19 cellular contexts compared by ENCODE assay signal in the genomic region with DNA sequence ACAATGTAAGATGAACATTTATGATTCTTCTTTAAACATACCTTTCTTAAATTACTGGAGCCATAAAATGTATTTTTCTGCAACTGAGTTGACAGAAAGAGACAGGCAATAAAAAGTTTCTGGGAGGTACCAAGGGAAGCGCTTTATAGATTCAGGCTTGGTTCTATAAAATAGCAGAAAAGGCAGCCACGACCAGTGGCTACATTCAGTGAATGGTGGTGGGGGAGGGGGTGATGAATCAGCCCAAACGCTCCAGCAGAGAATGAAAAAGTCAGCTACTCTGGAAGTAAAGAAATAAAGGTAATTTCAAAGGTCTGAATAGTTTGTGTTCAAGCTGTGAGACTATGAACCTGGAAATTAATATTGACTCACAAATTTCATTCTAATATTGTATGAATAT.
DNase-seq lines count a peak whose midpoint lies in the region; ATAC-seq and TF ChIP-seq lines count a peak whose summit lies in the region.
"Had no signal": no experiment of that assay in that cellular context is flagged by ENCODE, and none has a peak within 500 bp of the region (broad histone marks: within the 10 kb centered on the region; RNA-seq: fewer than 3 reads in every experiment).

No MANE protein-coding gene starts in this region.

- peak overlapping the region; percentile 74 for H3K27ac Mint-ChIP-seq in GM23338
- H3K27ac Mint-ChIP-seq in neural progenitor cell, result no peak overlapping the region
- H3K27ac Mint-ChIP-seq: CD8-positive, alpha-beta T cell; HFFc6 had no signal

- H3K4me3 ChIP-seq in GM23338 (no peak overlapping the region), hepatocyte (no peak overlapping the region), neural progenitor cell (no peak overlapping the region)
- H3K4me3 ChIP-seq: GM23248 had no signal

- no peaks in the 10 kb centered on the region for H3F3A ChIP-seq in GM23338 (replicated peaks; ENCODE audit: low read depth)
- no peaks in the 10 kb centered on the region for H3F3A ChIP-seq in neural progenitor cell (ENCODE audit: low read depth)

- H3K27ac ChIP-seq in GM23338 (ENCODE audit: low read depth) (no peak overlapping the region), hepatocyte (no peak overlapping the region), neural progenitor cell (no peak overlapping the region)
- H3K27ac ChIP-seq: C4-2B, GM23248 had no signal

- H2AFZ ChIP-seq in GM23338 (no peak overlapping the region), hepatocyte (no peak overlapping the region), neural progenitor cell (replicated peaks) (peak overlapping the region; percentile 36)
- H2AFZ ChIP-seq: GM23248 had no signal

- TF ChIP-seq CTCF in GM23338 (conservative IDR thresholded peaks at IDR 0.05; ENCODE audit: low read depth in 2 of 2), result no peak
- TF ChIP-seq CTCF in hepatocyte (IDR thresholded peaks at IDR 0.05; ENCODE audit: poor library complexity), result no peak
- TF ChIP-seq CTCF in neural progenitor cell (IDR thresholded peaks at IDR 0.05), result no peak

- no peak overlapping the region for H3K4me3 Mint-ChIP-seq in GM23338
- H3K4me3 Mint-ChIP-seq in neural progenitor cell, result no peak overlapping the region
- H3K4me3 Mint-ChIP-seq: CD8-positive, alpha-beta T cell; HFFc6 had no signal

- H3K27me3 ChIP-seq in GM23338 (ENCODE audit: insufficient read depth), result no peaks in the 10 kb centered on the region
- H3K27me3 ChIP-seq in hepatocyte, result no peaks in the 10 kb centered on the region
- H3K27me3 ChIP-seq in neural progenitor cell, result no peaks in the 10 kb centered on the region
- H3K27me3 ChIP-seq: BE2C had no signal

- DNase-seq in GM23338 (ENCODE audit: low spot score) (peak; percentile 50), NCI-H146 treated with DMSO at 0.1 percent for 48 hours (lab: John Stamatoyannopoulos, UW; ENCODE audit: unreplicated experiment) (peak; percentile 4), hepatocyte (ENCODE audit: low spot score) (peak; percentile 22), neural progenitor cell (ENCODE audit: low spot score) (peak; percentile 24), CD1c-positive myeloid dendritic cell (ENCODE audit: extremely low spot score) (no peak), DMS79 (lab: John Stamatoyannopoulos, UW) (no peak), posterior cingulate gyrus (no peak)
- DNase-seq: 8988T; ACHN; BE2C; CD8-positive, alpha-beta T cell; COR-L47; DMS153; DND-41; GDM1; GM23248; HCEC 1CT; HFFc6 had no signal

- H3K9me2 ChIP-seq in GM23338 (ENCODE audit: insufficient read depth) (no peaks in the 10 kb centered on the region), hepatocyte (replicated peaks; ENCODE audit: insufficient read depth) (no peaks in the 10 kb centered on the region)

- 25% methylated on average over 3 of the region's 3 CpGs for WGBS in hepatocyte (ENCODE audit: low lambda C conversion rate, missing lambda C conversion rate)

- H3K9me3 ChIP-seq in hepatocyte (ENCODE audit: low read depth) (no peaks in the 10 kb centered on the region), neural progenitor cell (ENCODE audit: low read depth) (no peaks in the 10 kb centered on the region)
- H3K9me3 ChIP-seq: BE2C had no signal

- H3K79me2 ChIP-seq in GM23338 (replicated peaks; ENCODE audit: insufficient read depth) (no peaks in the 10 kb centered on the region), hepatocyte (no peaks in the 10 kb centered on the region), neural progenitor cell (ENCODE audit: low read depth) (no peaks in the 10 kb centered on the region)

- peak overlapping the region; percentile 25 for H3K4me2 ChIP-seq in GM23338
- H3K4me2 ChIP-seq in hepatocyte, result no peak overlapping the region
- H3K4me2 ChIP-seq in neural progenitor cell, result no peak overlapping the region

- H3K27me3 Mint-ChIP-seq in GM23338 (ENCODE audit: insufficient read depth, low read depth, poor library complexity) (peaks cover 2% of the 10 kb centered on the region), neural progenitor cell (ENCODE audit: insufficient read depth, low read depth) (no peaks in the 10 kb centered on the region)

- H4K20me1 ChIP-seq in GM23338 (replicated peaks; ENCODE audit: insufficient read depth) (no peaks in the 10 kb centered on the region), hepatocyte (ENCODE audit: insufficient read depth, poor library complexity, severe bottlenecking) (no peaks in the 10 kb centered on the region), neural progenitor cell (ENCODE audit: low read depth) (no peaks in the 10 kb centered on the region)

- H3K9ac ChIP-seq in neural progenitor cell, result no peak overlapping the region
- H3K9ac ChIP-seq: GM23248 had no signal

- H3K9me3 Mint-ChIP-seq in GM23338, result no peaks in the 10 kb centered on the region; the same call in 2 of the 3 replicates
- H3K9me3 Mint-ChIP-seq in neural progenitor cell, result no peaks in the 10 kb centered on the region
- H3K9me3 Mint-ChIP-seq: HFFc6 had no signal

- 0 out of 3 replicates have a peak, but pooled peaks cover 4% of the 10 kb centered on the region for H3K36me3 Mint-ChIP-seq in GM23338 (ENCODE audit: low read depth)
- no peaks in the 10 kb centered on the region for H3K36me3 Mint-ChIP-seq in neural progenitor cell
- H3K36me3 Mint-ChIP-seq: CD8-positive, alpha-beta T cell had no signal

- peaks cover 29% of the 10 kb centered on the region for H3K4me1 ChIP-seq in GM23338 (ENCODE audit: insufficient read depth)
- no peaks in the 10 kb centered on the region for H3K4me1 ChIP-seq in hepatocyte (ENCODE audit: insufficient read depth)
- H3K4me1 ChIP-seq in neural progenitor cell, result no peaks in the 10 kb centered on the region
- H3K4me1 ChIP-seq: BE2C had no signal

- H3K36me3 ChIP-seq in GM23338 (ENCODE audit: insufficient read depth) (no peaks in the 10 kb centered on the region), hepatocyte (replicated peaks; ENCODE audit: insufficient read depth, low read depth) (no peaks in the 10 kb centered on the region), neural progenitor cell (no peaks in the 10 kb centered on the region)
- H3K36me3 ChIP-seq: BE2C had no signal

- H3K4me1 Mint-ChIP-seq in GM23338 (peaks cover 30% of the 10 kb centered on the region), neural progenitor cell (peaks cover 17% of the 10 kb centered on the region)

- ATAC-seq in GM23338, result peak; percentile 67
- ATAC-seq: CD8-positive, alpha-beta T cell had no signal

- intact Hi-C loops in posterior cingulate gyrus (cut with DNase I), result no loop called here

TF ChIP-seq in GM23338, 12 proteins besides CTCF, POLR2A, EP300 and RAD21:
- TF ChIP-seq CREB1 (CRISPR knock-in tag; IDR thresholded peaks at IDR 0.05; ENCODE audit: low read depth) (no peak), POLR2AphosphoS5 (IDR thresholded peaks at IDR 0.05; ENCODE audit: low read depth) (no peak), JUNB (IDR thresholded peaks at IDR 0.05; ENCODE audit: unreplicated experiment) (no peak), ZNF114 (CRISPR knock-in tag; IDR thresholded peaks at IDR 0.05) (no peak)
- TF ChIP-seq, protein P1, sequence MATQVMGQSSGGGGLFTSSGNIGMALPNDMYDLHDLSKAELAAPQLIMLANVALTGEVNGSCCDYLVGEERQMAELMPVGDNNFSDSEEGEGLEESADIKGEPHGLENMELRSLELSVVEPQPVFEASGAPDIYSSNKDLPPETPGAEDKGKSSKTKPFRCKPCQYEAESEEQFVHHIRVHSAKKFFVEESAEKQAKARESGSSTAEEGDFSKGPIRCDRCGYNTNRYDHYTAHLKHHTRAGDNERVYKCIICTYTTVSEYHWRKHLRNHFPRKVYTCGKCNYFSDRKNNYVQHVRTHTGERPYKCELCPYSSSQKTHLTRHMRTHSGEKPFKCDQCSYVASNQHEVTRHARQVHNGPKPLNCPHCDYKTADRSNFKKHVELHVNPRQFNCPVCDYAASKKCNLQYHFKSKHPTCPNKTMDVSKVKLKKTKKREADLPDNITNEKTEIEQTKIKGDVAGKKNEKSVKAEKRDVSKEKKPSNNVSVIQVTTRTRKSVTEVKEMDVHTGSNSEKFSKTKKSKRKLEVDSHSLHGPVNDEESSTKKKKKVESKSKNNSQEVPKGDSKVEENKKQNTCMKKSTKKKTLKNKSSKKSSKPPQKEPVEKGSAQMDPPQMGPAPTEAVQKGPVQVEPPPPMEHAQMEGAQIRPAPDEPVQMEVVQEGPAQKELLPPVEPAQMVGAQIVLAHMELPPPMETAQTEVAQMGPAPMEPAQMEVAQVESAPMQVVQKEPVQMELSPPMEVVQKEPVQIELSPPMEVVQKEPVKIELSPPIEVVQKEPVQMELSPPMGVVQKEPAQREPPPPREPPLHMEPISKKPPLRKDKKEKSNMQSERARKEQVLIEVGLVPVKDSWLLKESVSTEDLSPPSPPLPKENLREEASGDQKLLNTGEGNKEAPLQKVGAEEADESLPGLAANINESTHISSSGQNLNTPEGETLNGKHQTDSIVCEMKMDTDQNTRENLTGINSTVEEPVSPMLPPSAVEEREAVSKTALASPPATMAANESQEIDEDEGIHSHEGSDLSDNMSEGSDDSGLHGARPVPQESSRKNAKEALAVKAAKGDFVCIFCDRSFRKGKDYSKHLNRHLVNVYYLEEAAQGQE (IDR thresholded peaks at IDR 0.05; ENCODE audit: unreplicated experiment), result no peak

Comparison
In these comparisons a context has a peak if more than half of its experiments do, and no peak if none do; other contexts are left out.
1. DNase-seq: peak in GM23338 (single experiment), NCI-H146 treated with DMSO at 0.1 percent for 48 hours (single experiment), hepatocyte (single experiment) and neural progenitor cell (single experiment); none in CD1c-positive myeloid dendritic cell (single experiment), DMS79 (single experiment) and posterior cingulate gyrus (0 of 10).